1 cellular context compared by ENCODE assay signal in genomic region chr10:122931088-122931958, GRCh38.
TF ChIP-seq lines count a peak whose summit lies in the region.

No MANE protein-coding gene starts in this region.

TF ChIP-seq in K562, 482 proteins besides CTCF, POLR2A, EP300 and RAD21 (continued from another document and continues in another):
- TF ChIP-seq CUX1 (CRISPR knock-in tag; IDR thresholded peaks at IDR 0.05) (0 out of 2 replicates have a peak, but pooled peaks have one; percentile 35), ELF4 (CRISPR knock-in tag; IDR thresholded peaks at IDR 0.05) (no peak), STAT6 (CRISPR knock-in tag; IDR thresholded peaks at IDR 0.05) (no peak), TFAM (CRISPR knock-in tag; conservative IDR thresholded peaks at IDR 0.05) (no peak), MEIS2 (IDR thresholded peaks at IDR 0.05; ENCODE audit: partially characterized antibody) (peak; percentile 90), SMARCA5 (IDR thresholded peaks at IDR 0.05) (no peak), ZNF41 (CRISPR knock-in tag; conservative IDR thresholded peaks at IDR 0.05) (no peak), CHD7 (IDR thresholded peaks at IDR 0.05; ENCODE audit: low read depth, low read length) (no peak), ZNF274 (IDR thresholded peaks at IDR 0.05; ENCODE audit: borderline replicate concordance, low read depth, low read length) (no peak), CREM (IDR thresholded peaks at IDR 0.05; ENCODE audit: low read depth) (0 out of 2 replicates have a peak, but pooled peaks have one; percentile 25), ZNF134 (CRISPR knock-in tag; conservative IDR thresholded peaks at IDR 0.05) (no peak), ZNF384 (IDR thresholded peaks at IDR 0.05; ENCODE audit: low read depth, low read length) (no peak), ZEB2 (IDR thresholded peaks at IDR 0.05) (no peak), NFIC (IDR thresholded peaks at IDR 0.05) (no peak), CBX3 (IDR thresholded peaks at IDR 0.05; ENCODE audit: borderline replicate concordance in 1 of 2, low read length in 2 of 2) (0 out of 3 replicates have a peak, but pooled peaks of 1 of the 2 experiments have one; percentile 15), CREB3 (tag; conservative IDR thresholded peaks at IDR 0.05; ENCODE audit: low read depth) (no peak), ZNF277 (CRISPR knock-in tag; IDR thresholded peaks at IDR 0.05; ENCODE audit: borderline replicate concordance) (no peak), ARID2 (IDR thresholded peaks at IDR 0.05) (no peak), CLOCK (CRISPR knock-in tag; IDR thresholded peaks at IDR 0.05; ENCODE audit: borderline replicate concordance) (no peak), CEBPZ (IDR thresholded peaks at IDR 0.05; ENCODE audit: borderline replicate concordance, low read depth, low read length) (no peak), ZBTB7A (IDR thresholded peaks at IDR 0.05; ENCODE audit: borderline replicate concordance, control insufficient read depth, low read depth, low read length) (no peak), NR2F6 (CRISPR knock-in tag; IDR thresholded peaks at IDR 0.05) (no peak)
